9 cellular contexts compared by ENCODE assay signal in the genomic region with DNA sequence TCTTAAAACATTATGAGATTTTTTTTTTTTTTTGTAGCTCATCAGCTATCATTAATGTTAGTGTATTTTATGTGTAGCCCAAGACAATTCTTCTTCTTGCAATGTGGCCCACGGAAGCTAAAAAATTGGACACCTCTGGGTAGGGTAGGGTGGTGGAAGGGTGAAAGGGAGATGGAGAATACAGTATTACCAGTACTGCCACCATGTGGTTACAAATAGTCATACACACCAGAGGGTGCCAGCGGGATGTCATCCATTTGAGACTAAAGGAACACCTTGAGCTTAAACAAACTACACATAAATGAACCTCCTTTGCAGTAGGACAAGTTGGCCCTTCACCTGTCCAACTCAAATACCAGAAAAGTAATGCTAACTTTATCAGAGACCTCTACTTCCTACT.
DNase-seq lines count a peak whose midpoint lies in the region; ATAC-seq and TF ChIP-seq lines count a peak whose summit lies in the region.
"Had no signal": no experiment of that assay in that cellular context is flagged by ENCODE, and none has a peak within 500 bp of the region (broad histone marks: within the 10 kb centered on the region; RNA-seq: fewer than 3 reads in every experiment).

No MANE protein-coding gene starts in this region.

- no peaks in the 10 kb centered on the region for H3K36me3 Mint-ChIP-seq in activated T-helper 1 cell treated with anti-CD3 and anti-CD28 coated beads, Interleukin-12 subunit alpha, Interleukin-12 subunit beta, Interleukin-2, Interleukin-4 antibody, amounts not matched to agents 30 ng/mL and 10 ng/mL and 1 ng/mL, durations not matched to agents 14 hours and 24 hours and 36 hours (ENCODE audit: low read depth)

- intact Hi-C loops in activated T-helper 1 cell treated with anti-CD3 and anti-CD28 coated beads, Interleukin-12 subunit alpha, Interleukin-12 subunit beta, Interleukin-2, Interleukin-4 antibody, amounts not matched to agents 30 ng/mL and 10 ng/mL and 1 ng/mL, durations not matched to agents 14 hours and 24 hours and 36 hours (cut with micrococcal nuclease) = loop anchor here (2.0 kb wide), 1 partner anchor 927 kb away; no protein-coding TSS in a partner anchor

- TF ChIP-seq EP300 in suprapubic skin (IDR thresholded peaks at IDR 0.05) = no peak

- 81% methylated on average over 2 of the region's 2 CpGs for WGBS in suprapubic skin

- no peaks in the 10 kb centered on the region for H3K36me3 ChIP-seq in suprapubic skin

- H3K4me3 Mint-ChIP-seq in activated T-helper 1 cell treated with anti-CD3 and anti-CD28 coated beads, Interleukin-12 subunit alpha, Interleukin-12 subunit beta, Interleukin-2, Interleukin-4 antibody, amounts not matched to agents 30 ng/mL and 10 ng/mL and 1 ng/mL, durations not matched to agents 14 hours and 24 hours and 36 hours = no peak overlapping the region
- H3K4me3 Mint-ChIP-seq: B cell had no signal

- TF ChIP-seq POLR2A in suprapubic skin (IDR thresholded peaks at IDR 0.05) = no peak

- no peak overlapping the region for H3K4me3 ChIP-seq in suprapubic skin

- no peaks in the 10 kb centered on the region for H3K9me3 Mint-ChIP-seq in activated T-helper 1 cell treated with anti-CD3 and anti-CD28 coated beads, Interleukin-12 subunit alpha, Interleukin-12 subunit beta, Interleukin-2, Interleukin-4 antibody, amounts not matched to agents 30 ng/mL and 10 ng/mL and 1 ng/mL, durations not matched to agents 14 hours and 24 hours and 36 hours

- DNase-seq in NCI-H345 (lab: John Stamatoyannopoulos, UW) (peak; percentile 13), NCI-H345 treated with DMSO at 0.1 percent for 48 hours (lab: John Stamatoyannopoulos, UW; ENCODE audit: unreplicated experiment) (no peak), RKO (ENCODE audit: low spot score) (peak; percentile 4), kidney tubule cell (ENCODE audit: low spot score) (peak; percentile 20), suprapubic skin (ENCODE audit: low spot score in 2 of 2) (no peak), AG08396 (ENCODE audit: low spot score) (no peak)
- no peak for DNase-seq in activated T-helper 1 cell treated with anti-CD3 and anti-CD28 coated beads, Interleukin-12 subunit alpha, Interleukin-12 subunit beta, Interleukin-2, Interleukin-4 antibody, amounts not matched to agents 30 ng/mL and 10 ng/mL and 1 ng/mL, durations not matched to agents 14 hours and 24 hours and 36 hours (ENCODE audit: low spot score)

- H3K27me3 Mint-ChIP-seq in activated T-helper 1 cell treated with anti-CD3 and anti-CD28 coated beads, Interleukin-12 subunit alpha, Interleukin-12 subunit beta, Interleukin-2, Interleukin-4 antibody, amounts not matched to agents 30 ng/mL and 10 ng/mL and 1 ng/mL, durations not matched to agents 14 hours and 24 hours and 36 hours (ENCODE audit: insufficient read depth) = no peaks in the 10 kb centered on the region
- H3K27me3 Mint-ChIP-seq: B cell had no signal

- no peaks in the 10 kb centered on the region for H3K9me3 ChIP-seq in suprapubic skin

- H3K27ac Mint-ChIP-seq in activated T-helper 1 cell treated with anti-CD3 and anti-CD28 coated beads, Interleukin-12 subunit alpha, Interleukin-12 subunit beta, Interleukin-2, Interleukin-4 antibody, amounts not matched to agents 30 ng/mL and 10 ng/mL and 1 ng/mL, durations not matched to agents 14 hours and 24 hours and 36 hours = no peak overlapping the region
- H3K27ac Mint-ChIP-seq: B cell had no signal

- H3K4me1 ChIP-seq in suprapubic skin = no peaks in the 10 kb centered on the region

- H3K27ac ChIP-seq in suprapubic skin = no peak overlapping the region

- no peaks in the 10 kb centered on the region for H3K4me1 Mint-ChIP-seq in activated T-helper 1 cell treated with anti-CD3 and anti-CD28 coated beads, Interleukin-12 subunit alpha, Interleukin-12 subunit beta, Interleukin-2, Interleukin-4 antibody, amounts not matched to agents 30 ng/mL and 10 ng/mL and 1 ng/mL, durations not matched to agents 14 hours and 24 hours and 36 hours (ENCODE audit: low read depth)
- H3K4me1 Mint-ChIP-seq: B cell had no signal

- H3K27me3 ChIP-seq in suprapubic skin = no peaks in the 10 kb centered on the region

- TF ChIP-seq CTCF in suprapubic skin (IDR thresholded peaks at IDR 0.05) = no peak

- ATAC-seq in HG02610 (IDR thresholded peaks at IDR 0.05; ENCODE audit: unreplicated experiment) = peak; percentile 80

Comparison
In these comparisons a context has a peak if more than half of its experiments do, and no peak if none do; other contexts are left out.
1. DNase-seq: peak in NCI-H345 (single experiment), RKO (single experiment) and kidney tubule cell (single experiment); none in NCI-H345 treated with DMSO at 0.1 percent for 48 hours (single experiment), suprapubic skin (0 of 2), AG08396 (single experiment) and activated T-helper 1 cell treated with anti-CD3 and anti-CD28 coated beads, Interleukin-12 subunit alpha, Interleukin-12 subunit beta, Interleukin-2, Interleukin-4 antibody, amounts not matched to agents 30 ng/mL and 10 ng/mL and 1 ng/mL, durations not matched to agents 14 hours and 24 hours and 36 hours (single experiment).